In the genomic region with DNA sequence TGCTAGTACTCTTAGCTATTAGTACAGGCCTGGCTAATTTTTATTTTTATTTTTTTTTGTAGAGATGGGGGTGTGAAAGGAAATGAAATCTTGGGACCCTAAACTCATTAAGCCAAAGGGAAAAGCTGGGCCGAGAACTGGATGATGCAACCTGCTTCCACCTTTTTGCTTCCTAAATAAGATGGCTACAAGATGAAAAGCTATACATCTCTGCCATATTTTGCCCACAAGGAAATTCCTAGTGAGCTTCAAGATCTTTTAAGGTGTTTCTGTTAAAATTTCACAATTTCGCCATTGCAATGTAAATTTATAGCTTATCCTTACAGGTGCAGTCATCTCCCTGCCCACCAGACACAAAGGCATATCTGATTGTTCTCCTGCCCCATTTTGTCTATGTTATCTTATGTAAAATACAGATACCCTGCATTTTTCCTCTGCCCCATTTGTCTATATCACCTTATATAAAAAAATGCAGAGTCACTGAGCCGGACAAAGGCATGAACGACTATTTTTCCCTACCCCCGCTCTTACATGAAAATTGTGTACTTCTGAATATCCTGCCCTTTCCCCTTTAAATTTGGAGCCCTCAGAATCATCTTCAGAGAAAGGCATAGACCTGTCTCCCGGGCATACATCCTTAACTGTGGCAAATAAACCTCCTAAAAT, we compare ENCODE assay signal across 1 cellular context.
TF ChIP-seq lines count a peak whose summit lies in the region.

No MANE protein-coding gene starts in this region.

TF ChIP-seq in K562, 482 proteins besides CTCF, POLR2A, EP300 and RAD21 (continued from another document):
- TF ChIP-seq ELK3 (CRISPR knock-in tag; IDR thresholded peaks at IDR 0.05) = no peak
- TF ChIP-seq MCM3 (IDR thresholded peaks at IDR 0.05) = no peak
- no peak for TF ChIP-seq ZNF143 (CRISPR knock-in tag; IDR thresholded peaks at IDR 0.05)
- TF ChIP-seq DEAF1 (CRISPR knock-in tag; IDR thresholded peaks at IDR 0.05) = no peak
- TF ChIP-seq, protein P1, sequence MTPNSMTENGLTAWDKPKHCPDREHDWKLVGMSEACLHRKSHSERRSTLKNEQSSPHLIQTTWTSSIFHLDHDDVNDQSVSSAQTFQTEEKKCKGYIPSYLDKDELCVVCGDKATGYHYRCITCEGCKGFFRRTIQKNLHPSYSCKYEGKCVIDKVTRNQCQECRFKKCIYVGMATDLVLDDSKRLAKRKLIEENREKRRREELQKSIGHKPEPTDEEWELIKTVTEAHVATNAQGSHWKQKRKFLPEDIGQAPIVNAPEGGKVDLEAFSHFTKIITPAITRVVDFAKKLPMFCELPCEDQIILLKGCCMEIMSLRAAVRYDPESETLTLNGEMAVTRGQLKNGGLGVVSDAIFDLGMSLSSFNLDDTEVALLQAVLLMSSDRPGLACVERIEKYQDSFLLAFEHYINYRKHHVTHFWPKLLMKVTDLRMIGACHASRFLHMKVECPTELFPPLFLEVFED (CRISPR knock-in tag; conservative IDR thresholded peaks at IDR 0.05) = no peak
- 0 out of 2 replicates have a peak, but pooled peaks have one; percentile 23 for TF ChIP-seq BACH1 (tag; IDR thresholded peaks at IDR 0.05)
- peak; percentile 58; the same call in 1 of the 2 replicates for TF ChIP-seq SMAD4 (CRISPR knock-in tag; conservative IDR thresholded peaks at IDR 0.05)
- TF ChIP-seq RNF2 (IDR thresholded peaks at IDR 0.05) = no peak
- peak; percentile 70 for TF ChIP-seq C11orf30 (IDR thresholded peaks at IDR 0.05; ENCODE audit: low read depth)
- no peak for TF ChIP-seq ZNF253 (CRISPR knock-in tag; conservative IDR thresholded peaks at IDR 0.05)
- TF ChIP-seq ZNF316 (IDR thresholded peaks at IDR 0.05) = peak; percentile 69
- no peak for TF ChIP-seq HDAC2 (IDR thresholded peaks at IDR 0.05)
- peak; percentile 15; the same call in 1 of the 2 replicates for TF ChIP-seq NFE2L1 (tag; IDR thresholded peaks at IDR 0.05; ENCODE audit: borderline replicate concordance, low read depth)
- TF ChIP-seq ZNF445 (CRISPR knock-in tag; IDR thresholded peaks at IDR 0.05; ENCODE audit: low read depth) = no peak
- TF ChIP-seq MAFK (IDR thresholded peaks at IDR 0.05; ENCODE audit: low read length) = peak; percentile 21; the same call in 1 of the 2 replicates
- no peak for TF ChIP-seq THAP12 (CRISPR knock-in tag; IDR thresholded peaks at IDR 0.05)
- TF ChIP-seq ZNF263 (CRISPR knock-in tag; IDR thresholded peaks at IDR 0.05; ENCODE audit: borderline replicate concordance) = no peak
- TF ChIP-seq FOXP4 (CRISPR knock-in tag; IDR thresholded peaks at IDR 0.05; ENCODE audit: borderline replicate concordance) = no peak
TF ChIP-seq in K562: peak in this region for 26.
